Comparison of ENCODE assay signal across 8 cellular contexts in genomic region chr2:189762551-189763298, GRCh38. TPM values are rescaled to one million over a fixed set of nuclear protein-coding genes. Genes with fewer than 3 reads are reported as not detected.
DNase-seq lines count a peak whose midpoint lies in the region; ATAC-seq and TF ChIP-seq lines count a peak whose summit lies in the region.

OSGEPL1 (minus strand) TSS chr2:189762792; CDS start chr2:189761640, 1,152 bp downstream.

- peak; percentile 92 for ATAC-seq in CD4-positive, alpha-beta T cell (ENCODE audit: poor library complexity)
- ATAC-seq in GM19397 (IDR thresholded peaks at IDR 0.05; ENCODE audit: unreplicated experiment), result peak; percentile 96
- ATAC-seq in HG03571 (IDR thresholded peaks at IDR 0.05; ENCODE audit: unreplicated experiment), result peak; percentile 97

- peak; percentile 73 for TF ChIP-seq CTCF in CD4-positive, alpha-beta T cell (IDR thresholded peaks at IDR 0.05)
- TF ChIP-seq CTCF in lower leg skin (IDR thresholded peaks at IDR 0.05), result no peak

- peak within 1 kb of the TSS; percentile 100 for H3K27ac Mint-ChIP-seq in CD4-positive, alpha-beta T cell
- peak within 1 kb of the TSS; percentile 97 for H3K27ac Mint-ChIP-seq in activated CD4-positive, alpha-beta memory T cell treated with anti-CD3 and anti-CD28 coated beads, Interleukin-2, amount 10 ng/mL, durations not matched to agents 7 days and 5 days

- H3K27me3 Mint-ChIP-seq in CD4-positive, alpha-beta T cell, result no peaks in the 10 kb centered on the region
- H3K27me3 Mint-ChIP-seq in activated CD4-positive, alpha-beta memory T cell treated with anti-CD3 and anti-CD28 coated beads, Interleukin-2, amount 10 ng/mL, durations not matched to agents 7 days and 5 days, result no peaks in the 10 kb centered on the region

- POLR2A ChIA-PET in CD4-positive, alpha-beta T cell (lab: Charles Lee), result interaction anchor here (0.7 to 4.2 kb wide), 16 partner anchors 11 to 1913 kb away, joined by 3 to 96 read pairs (median 11); partner anchors contain the start of genes ANKAR, ASNSD1, GLS and NEMP2
- POLR2A ChIA-PET in activated CD4-positive, alpha-beta memory T cell treated with anti-CD3 and anti-CD28 coated beads, Interleukin-2, amount 10 ng/mL, durations not matched to agents 7 days and 5 days (lab: Charles Lee), result interaction anchor here (0.7 to 4.9 kb wide), 19 partner anchors 9 to 1119 kb away, joined by 3 to 104 read pairs (median 5); partner anchors contain the start of genes ANKAR, ASNSD1, INPP1 and NEMP2

- H3K27me3 ChIP-seq in CD4-positive, alpha-beta T cell (ENCODE audit: control insufficient read depth, insufficient read depth, low read length), result no peaks in the 10 kb centered on the region
- H3K27me3 ChIP-seq in duodenal mucosa (ENCODE audit: control insufficient read depth in 1 of 2, insufficient read depth in 2 of 2, low read length in 2 of 2), result no peaks in the 10 kb centered on the region

- H3K36me3 Mint-ChIP-seq in CD4-positive, alpha-beta T cell (ENCODE audit: low read depth), result peaks cover 35% of the 10 kb centered on the region
- H3K36me3 Mint-ChIP-seq in activated CD4-positive, alpha-beta memory T cell treated with anti-CD3 and anti-CD28 coated beads, Interleukin-2, amount 10 ng/mL, durations not matched to agents 7 days and 5 days (ENCODE audit: low read depth), result peaks cover 13% of the 10 kb centered on the region

- DNase-seq in CD4-positive, alpha-beta T cell, result peak; percentile 84 to 93 (median 90)
- DNase-seq in NCI-H774 (lab: John Stamatoyannopoulos, UW), result peak; percentile 89
- DNase-seq in activated CD4-positive, alpha-beta memory T cell treated with anti-CD3 and anti-CD28 coated beads, Interleukin-2, amount 10 ng/mL, durations not matched to agents 7 days and 5 days, result peak; percentile 93
- DNase-seq in lower leg skin (ENCODE audit: low spot score in 2 of 2), result peak; percentile 92 to 98
- DNase-seq in stimulated activated CD4-positive, alpha-beta T cell treated with anti-CD3 and anti-CD28 coated beads, Interleukin-4, amount 100 ng/mL, for 48 hours (ENCODE audit: low read depth in 2 of 2), result peak; percentile 87 to 92

- WGBS in lower leg skin, 2 donors, result 0% methylated on average over 33 of the region's 33 CpGs

- peak within 1 kb of the TSS; percentile 91 for H3K27ac ChIP-seq in CD4-positive, alpha-beta T cell (ENCODE audit: low read depth, low read length)
- H3K27ac ChIP-seq in duodenal mucosa (ENCODE audit: low read depth, low read length), result peak within 1 kb of the TSS; percentile 48

- H3K4me1 ChIP-seq in duodenal mucosa (ENCODE audit: control insufficient read depth in 1 of 2, insufficient read depth in 2 of 2, low read length in 2 of 2), result peaks cover 7 to 10% of the 10 kb centered on the region in 2 donors

- peaks cover 17% of the 10 kb centered on the region for H3K4me1 Mint-ChIP-seq in CD4-positive, alpha-beta T cell (ENCODE audit: low read depth)
- H3K4me1 Mint-ChIP-seq in activated CD4-positive, alpha-beta memory T cell treated with anti-CD3 and anti-CD28 coated beads, Interleukin-2, amount 10 ng/mL, durations not matched to agents 7 days and 5 days, result peaks cover 17% of the 10 kb centered on the region

- H3K9ac ChIP-seq in duodenal mucosa (ENCODE audit: low read depth in 1 of 2, low read length in 2 of 2), result peak within 1 kb of the TSS; percentile 70 to 89

- peaks cover 0 to 7% of the 10 kb centered on the region in 2 donors for H3K36me3 ChIP-seq in duodenal mucosa (ENCODE audit: control insufficient read depth in 1 of 2, insufficient read depth in 2 of 2, low read length in 2 of 2)

- peak within 1 kb of the TSS; percentile 85 to 99 for H3K4me3 ChIP-seq in duodenal mucosa (ENCODE audit: low read depth in 1 of 2, low read length in 2 of 2)
- H3K4me3 ChIP-seq in lower leg skin (ENCODE audit: low read depth, poor library complexity, severe bottlenecking), result peak within 1 kb of the TSS; percentile 54

- peak within 1 kb of the TSS; percentile 100 for H3K4me3 Mint-ChIP-seq in CD4-positive, alpha-beta T cell
- H3K4me3 Mint-ChIP-seq in activated CD4-positive, alpha-beta memory T cell treated with anti-CD3 and anti-CD28 coated beads, Interleukin-2, amount 10 ng/mL, durations not matched to agents 7 days and 5 days, result peak within 1 kb of the TSS; percentile 90

- intact Hi-C loops in CD4-positive, alpha-beta T cell (cut with DNase I, micrococcal nuclease), result loop anchor here (1.0 to 10.0 kb wide), 6 partner anchors 22 to 885 kb away; partner anchors contain the start of genes ANKAR (in 2 of the 2), ASNSD1 (in 1 of the 2), NAB1 (in 1 of the 2) and ORMDL1 (in 1 of the 2)
- intact Hi-C loops in lower leg skin (cut with DNase I; ENCODE audit: low total_unique reads), result no loop called here

- CTCF ChIA-PET in CD4-positive, alpha-beta T cell (lab: Charles Lee), result interaction anchor here (0.7 to 3.0 kb wide), 20 partner anchors 9 to 839 kb away, joined by 3 to 23 read pairs (median 4); partner anchors contain the start of genes ANKAR, ASNSD1, ORMDL1 and PMS1
- CTCF ChIA-PET in activated CD4-positive, alpha-beta memory T cell treated with anti-CD3 and anti-CD28 coated beads, Interleukin-2, amount 10 ng/mL, durations not matched to agents 7 days and 5 days (lab: Charles Lee), result interaction anchor here (0.7 to 4.6 kb wide), 31 partner anchors 9 to 913 kb away, joined by 3 to 45 read pairs (median 4); partner anchors contain the start of genes ANKAR, ASNSD1, ORMDL1 and PMS1

- no peak for TF ChIP-seq POLR2A in lower leg skin (IDR thresholded peaks at IDR 0.05)

- H3K9me3 Mint-ChIP-seq in CD4-positive, alpha-beta T cell, result no peaks in the 10 kb centered on the region
- no peaks in the 10 kb centered on the region for H3K9me3 Mint-ChIP-seq in activated CD4-positive, alpha-beta memory T cell treated with anti-CD3 and anti-CD28 coated beads, Interleukin-2, amount 10 ng/mL, durations not matched to agents 7 days and 5 days

- no peaks in the 10 kb centered on the region for H3K9me3 ChIP-seq in CD4-positive, alpha-beta T cell (ENCODE audit: control insufficient read depth, low read length)
- H3K9me3 ChIP-seq in duodenal mucosa (ENCODE audit: control insufficient read depth in 1 of 2, low read length in 2 of 2), result no peaks in the 10 kb centered on the region

RNA-seq across cellular contexts. Expression of gene OSGEPL1, which starts in this region (rescaled TPM):
- total RNA-seq in CD4-positive, alpha-beta T cell, result 1 to 10 TPM; 3.3 to 3.7 TPM
- 1 to 10 TPM; 8.0 TPM for total RNA-seq in activated CD4-positive, alpha-beta memory T cell treated with anti-CD3 and anti-CD28 coated beads, Interleukin-2, amount 10 ng/mL, durations not matched to agents 7 days and 5 days
- 10 to 100 TPM in 1 of 4 donors, 1 to 10 TPM in 3; 2.6 to 10.3 (median 6.8) TPM for total RNA-seq in lower leg skin

Comparison
In these comparisons a context has a peak if more than half of its experiments do, and no peak if none do; other contexts are left out.
1. Peak in every context shown above with its lines: DNase-seq, ATAC-seq, H3K4me3 ChIP-seq and H3K27ac ChIP-seq.